Comparison of ENCODE assay signal across 8 cellular contexts in genomic region chr3:87088984-87089841, GRCh38.
A peak's percentile ranks its signal among the peaks of the same experiment; 100 is the strongest.
DNase-seq lines count a peak whose midpoint lies in the region; ATAC-seq and TF ChIP-seq lines count a peak whose summit lies in the region.

No MANE protein-coding gene starts in this region.

- H3K4me1 Mint-ChIP-seq in neural progenitor cell (no peaks in the 10 kb centered on the region), Caco-2 (ENCODE audit: low read depth, unreplicated experiment) (no peaks in the 10 kb centered on the region)

- ATAC-seq in GM19452 (IDR thresholded peaks at IDR 0.05; ENCODE audit: unreplicated experiment), result peak; percentile 67
- peak; percentile 70 for ATAC-seq in HG03460 (IDR thresholded peaks at IDR 0.05; ENCODE audit: unreplicated experiment)

- H3K9ac ChIP-seq in neural progenitor cell, result no peak overlapping the region

- DNase-seq in DMS153 (lab: John Stamatoyannopoulos, UW), result peak; percentile 64
- peak; percentile 32 for DNase-seq in UCSD-AML1 (lab: John Stamatoyannopoulos, UW; ENCODE audit: unreplicated experiment)
- DNase-seq in fibroblast of gingiva (ENCODE audit: low read depth), result peak; percentile 94
- DNase-seq in neural progenitor cell (ENCODE audit: low spot score), result peak; percentile 31
- DNase-seq in Caco-2, result no peak
- no peak for DNase-seq in SW 1271 (lab: John Stamatoyannopoulos, UW)

- no peaks in the 10 kb centered on the region for H3F3A ChIP-seq in neural progenitor cell (ENCODE audit: low read depth)

- H2AFZ ChIP-seq in neural progenitor cell (replicated peaks), result no peak overlapping the region

- H3K36me3 Mint-ChIP-seq in neural progenitor cell (no peaks in the 10 kb centered on the region), Caco-2 (ENCODE audit: insufficient read depth, unreplicated experiment) (no peaks in the 10 kb centered on the region)

- H3K27me3 Mint-ChIP-seq in neural progenitor cell (ENCODE audit: insufficient read depth, low read depth) (peaks cover 3% of the 10 kb centered on the region), Caco-2 (ENCODE audit: insufficient read depth, unreplicated experiment) (no peaks in the 10 kb centered on the region)

- no peak overlapping the region for H3K4me3 Mint-ChIP-seq in neural progenitor cell
- no peak overlapping the region for H3K4me3 Mint-ChIP-seq in Caco-2 (ENCODE audit: unreplicated experiment)

- TF ChIP-seq CTCF in neural progenitor cell (IDR thresholded peaks at IDR 0.05), result no peak
- TF ChIP-seq CTCF in Caco-2 (IDR thresholded peaks at IDR 0.05; ENCODE audit: insufficient read depth in 1 of 2, low read depth in 1 of 2, low read length in 1 of 2, severe bottlenecking in 1 of 2, unreplicated experiment in 1 of 2), result no peak

- intact Hi-C loops in Caco-2 (cut with micrococcal nuclease; ENCODE audit: unreplicated experiment), result no loop called here

- no TSS peak for BruUV-seq in Caco-2 (replicated peaks; lab: Mats Ljungman, UMichigan)

- no peak overlapping the region for H3K4me3 ChIP-seq in neural progenitor cell
- no peak overlapping the region for H3K4me3 ChIP-seq in Caco-2 (ENCODE audit: low read depth, low read length)

- no peak overlapping the region for H3K4me2 ChIP-seq in neural progenitor cell

- no peaks in the 10 kb centered on the region for H4K20me1 ChIP-seq in neural progenitor cell (ENCODE audit: low read depth)

- no peak overlapping the region for H3K27ac ChIP-seq in neural progenitor cell

- H3K4me1 ChIP-seq in neural progenitor cell, result no peaks in the 10 kb centered on the region
- no peaks in the 10 kb centered on the region for H3K4me1 ChIP-seq in Caco-2

- CTCF ChIA-PET in Caco-2 (lab: Charles Lee), result no interaction called here

- POLR2A ChIA-PET in Caco-2 (lab: Charles Lee), result no interaction called here

- H3K79me2 ChIP-seq in neural progenitor cell (ENCODE audit: low read depth), result no peaks in the 10 kb centered on the region

- H3K27ac Mint-ChIP-seq in neural progenitor cell, result no peak overlapping the region
- H3K27ac Mint-ChIP-seq in Caco-2 (ENCODE audit: unreplicated experiment), result no peak overlapping the region

- no peaks in the 10 kb centered on the region for H3K9me3 Mint-ChIP-seq in neural progenitor cell
- no peaks in the 10 kb centered on the region for H3K9me3 Mint-ChIP-seq in Caco-2 (ENCODE audit: unreplicated experiment)

- H3K27me3 ChIP-seq in neural progenitor cell (no peaks in the 10 kb centered on the region), Caco-2 (replicated peaks; ENCODE audit: control insufficient read depth, insufficient read depth, low read length) (no peaks in the 10 kb centered on the region)

- no peaks in the 10 kb centered on the region for H3K36me3 ChIP-seq in neural progenitor cell
- H3K36me3 ChIP-seq in Caco-2 (ENCODE audit: control insufficient read depth, insufficient read depth, low read length), result no peaks in the 10 kb centered on the region

- H3K9me3 ChIP-seq in neural progenitor cell (ENCODE audit: low read depth), result no peaks in the 10 kb centered on the region
- no peaks in the 10 kb centered on the region for H3K9me3 ChIP-seq in Caco-2

Comparison
In these comparisons a context has a peak if more than half of its experiments do, and no peak if none do; other contexts are left out.
1. DNase-seq: peak in DMS153 (single experiment), UCSD-AML1 (single experiment), fibroblast of gingiva (single experiment) and neural progenitor cell (single experiment); none in Caco-2 (0 of 2) and SW 1271 (0 of 2).